ENCODE assay signal across 16 cellular contexts in the genomic region with DNA sequence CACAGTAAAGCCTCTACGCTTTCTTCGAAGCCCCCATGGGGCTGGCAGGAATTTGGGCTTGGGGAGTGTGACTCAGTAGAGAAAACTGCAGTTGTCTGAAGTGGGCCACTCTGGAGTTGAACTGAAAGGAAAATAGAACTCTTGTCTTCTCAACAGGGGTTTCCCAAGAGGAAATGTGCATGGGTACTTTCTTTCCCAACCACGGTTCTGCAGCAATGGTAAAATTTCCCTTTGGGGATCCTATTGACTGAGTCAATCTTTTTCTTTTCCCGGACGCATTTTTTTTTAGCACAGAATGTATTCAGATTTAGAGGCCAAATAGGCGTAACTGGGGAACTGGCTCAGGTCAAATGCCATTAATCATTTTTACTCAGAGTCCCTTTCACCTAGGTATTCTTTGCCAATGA.
A peak's percentile ranks its signal among the peaks of the same experiment; 100 is the strongest.
DNase-seq lines count a peak whose midpoint lies in the region; ATAC-seq and TF ChIP-seq lines count a peak whose summit lies in the region.
"Had no signal": no experiment of that assay in that cellular context is flagged by ENCODE, and none has a peak within 500 bp of the region (broad histone marks: within the 10 kb centered on the region; RNA-seq: fewer than 3 reads in every experiment).

No MANE protein-coding gene starts in this region.

- H3K27ac Mint-ChIP-seq in natural killer cell treated with Interleukin-12 subunit alpha and Interleukin-12 subunit beta and Interleukin-15 and Interleukin-18, amount 100 ng/mL, for 72 hours = no peak overlapping the region
- H3K27ac Mint-ChIP-seq: CD4-positive, alpha-beta T cell had no signal

- peak overlapping the region; percentile 68 for H3K27ac ChIP-seq in ACC112 (ENCODE audit: low read depth, low read length)
- peak overlapping the region; percentile 23 for H3K27ac ChIP-seq in mesodermal cell (ENCODE audit: low read depth, low read length, severe bottlenecking)

- no peak for TF ChIP-seq CTCF in choroid plexus epithelial cell (conservative IDR thresholded peaks at IDR 0.05; ENCODE audit: low read depth, low read length)

- ATAC-seq in HG03025 (IDR thresholded peaks at IDR 0.05; ENCODE audit: low FRiP score, unreplicated experiment) = no peak
- ATAC-seq in natural killer cell treated with Interleukin-12 subunit alpha and Interleukin-12 subunit beta and Interleukin-15 and Interleukin-18, amount 100 ng/mL, for 72 hours = no peak
- ATAC-seq in HG03039 (IDR thresholded peaks at IDR 0.05; ENCODE audit: unreplicated experiment) = no peak

- H3K4me3 ChIP-seq in ACC112 (ENCODE audit: low read depth, low read length) (no peak overlapping the region), choroid plexus epithelial cell (ENCODE audit: low read depth, low read length) (no peak overlapping the region), mesodermal cell (ENCODE audit: extremely low read depth, insufficient read depth, low read length, poor library complexity, severe bottlenecking) (no peak overlapping the region)

- no peaks in the 10 kb centered on the region for H3K27me3 ChIP-seq in ACC112 (ENCODE audit: insufficient read depth, low read length)

- no peaks in the 10 kb centered on the region for H3K36me3 Mint-ChIP-seq in natural killer cell treated with Interleukin-12 subunit alpha and Interleukin-12 subunit beta and Interleukin-15 and Interleukin-18, amount 100 ng/mL, for 72 hours

- no peaks in the 10 kb centered on the region for H3K4me1 Mint-ChIP-seq in natural killer cell treated with Interleukin-12 subunit alpha and Interleukin-12 subunit beta and Interleukin-15 and Interleukin-18, amount 100 ng/mL, for 72 hours (ENCODE audit: low read depth in 2 of 2)

- no peaks in the 10 kb centered on the region for H3K79me2 ChIP-seq in ACC112 (ENCODE audit: control insufficient read depth, insufficient read depth, low read length, unreplicated experiment)

- H3K4me1 ChIP-seq in ACC112 (ENCODE audit: control insufficient read depth, insufficient read depth, low read length, unreplicated experiment) = peaks cover 3% of the 10 kb centered on the region
- H3K4me1 ChIP-seq in mesodermal cell (ENCODE audit: control insufficient read depth, insufficient read depth, low read length, poor library complexity, severe bottlenecking) = peaks cover 4% of the 10 kb centered on the region

- H3K9me3 Mint-ChIP-seq in natural killer cell treated with Interleukin-12 subunit alpha and Interleukin-12 subunit beta and Interleukin-15 and Interleukin-18, amount 100 ng/mL, for 72 hours = no peaks in the 10 kb centered on the region

- DNase-seq in LHCN-M2 (ENCODE audit: low read depth) (peak; percentile 43), choroid plexus epithelial cell (ENCODE audit: low read depth) (peak; percentile 2), MV-4-11 (lab: John Stamatoyannopoulos, UW) (no peak)
- no peak for DNase-seq in natural killer cell treated with Interleukin-12 subunit alpha and Interleukin-12 subunit beta and Interleukin-15 and Interleukin-18, amount 100 ng/mL, for 72 hours (ENCODE audit: low spot score)
- DNase-seq: AML-193; CD4-positive, alpha-beta T cell; DMS79 treated with DMSO at 0.1 percent for 48 hours; Kasumi-1; NCI-H1436; NCI-H2081; NCI-H226; NCI-H526 treated with DMSO at 0.1 percent for 48 hours had no signal

- peaks cover 10% of the 10 kb centered on the region for H3K9me3 ChIP-seq in mesodermal cell (ENCODE audit: control insufficient read depth, low read length)

- 54 to 66% methylated on average over 4 to 5 of the region's 6 CpGs for WGBS in mesodermal cell (ENCODE audit: insufficient coverage in 2 of 2), 2 experiments

- no peak overlapping the region for H2AFZ ChIP-seq in ACC112 (ENCODE audit: low read length, unreplicated experiment)

- H3K36me3 ChIP-seq in ACC112 (ENCODE audit: insufficient read depth, low read length) (no peaks in the 10 kb centered on the region), mesodermal cell (ENCODE audit: control insufficient read depth, insufficient read depth, low read length) (no peaks in the 10 kb centered on the region)

- peaks cover 2 to 16% of the 10 kb centered on the region in 2 donors for H3K27me3 Mint-ChIP-seq in natural killer cell treated with Interleukin-12 subunit alpha and Interleukin-12 subunit beta and Interleukin-15 and Interleukin-18, amount 100 ng/mL, for 72 hours

- no peak overlapping the region for H3K4me3 Mint-ChIP-seq in natural killer cell treated with Interleukin-12 subunit alpha and Interleukin-12 subunit beta and Interleukin-15 and Interleukin-18, amount 100 ng/mL, for 72 hours
- H3K4me3 Mint-ChIP-seq: CD4-positive, alpha-beta T cell had no signal

Comparison
In these comparisons a context has a peak if more than half of its experiments do, and no peak if none do; other contexts are left out.
1. DNase-seq: peak in LHCN-M2 (single experiment) and choroid plexus epithelial cell (single experiment); none in natural killer cell treated with Interleukin-12 subunit alpha and Interleukin-12 subunit beta and Interleukin-15 and Interleukin-18, amount 100 ng/mL, for 72 hours (single experiment) and MV-4-11 (single experiment).